28 cellular contexts compared by ENCODE assay signal in genomic region chrX:130482871-130483270, GRCh38.
A peak's percentile ranks its signal among the peaks of the same experiment; 100 is the strongest.
DNase-seq lines count a peak whose midpoint lies in the region; ATAC-seq, FAIRE-seq and TF ChIP-seq lines count a peak whose summit lies in the region.
"Had no signal": no experiment of that assay in that cellular context is flagged by ENCODE, and none has a peak within 500 bp of the region (broad histone marks: within the 10 kb centered on the region; RNA-seq: fewer than 3 reads in every experiment).

No MANE protein-coding gene starts in this region.

- no peak overlapping the region for H3K4me3 Mint-ChIP-seq in natural killer cell
- H3K4me3 Mint-ChIP-seq: CD4-positive, alpha-beta T cell; T-cell had no signal

- H3K4me3 ChIP-seq in A549 = no peak overlapping the region
- no peak overlapping the region for H3K4me3 ChIP-seq in WERI-Rb-1 (ENCODE audit: low read depth, low read length)
- H3K4me3 ChIP-seq: BLaER1 treated with 17β-estradiol and CSF1 and Interleukin-3, amounts not matched to agents 10 nM and 100 nM; SJSA1 had no signal

- no peaks in the 10 kb centered on the region for H3K36me3 ChIP-seq in WERI-Rb-1
- H3K36me3 ChIP-seq: BLaER1 treated with 17β-estradiol and CSF1 and Interleukin-3, amounts not matched to agents 10 nM and 100 nM; SJSA1 had no signal

- no peak for TF ChIP-seq RAD21 in A549 (conservative IDR thresholded peaks at IDR 0.05 in 1 of 2, IDR thresholded peaks at IDR 0.05 in 1 of 2)

- intact Hi-C loops in natural killer cell (cut with micrococcal nuclease) = no loop called here

- H3K4me1 ChIP-seq in A549 = no peaks in the 10 kb centered on the region
- H3K4me1 ChIP-seq: BLaER1 treated with 17β-estradiol and CSF1 and Interleukin-3, amounts not matched to agents 10 nM and 100 nM; SJSA1 had no signal

- no peaks in the 10 kb centered on the region for H3K9me3 ChIP-seq in A549
- no peaks in the 10 kb centered on the region for H3K9me3 ChIP-seq in WERI-Rb-1 (ENCODE audit: severe bottlenecking)
- H3K9me3 ChIP-seq: BLaER1 treated with 17β-estradiol and CSF1 and Interleukin-3, amounts not matched to agents 10 nM and 100 nM; SJSA1 had no signal

- FAIRE-seq in A549 (lab: Jason Lieb, UNC) (peak; percentile 54), GM12891 (lab: Jason Lieb, UNC) (no peak)
- FAIRE-seq: GM12892, GM19239, H1, HTR-8/SVneo had no signal

- 100% methylated on average over 1 of the region's 2 CpGs for WGBS in A549 (ENCODE audit: missing lambda C conversion rate)

- no peak overlapping the region for H3K27ac ChIP-seq in A549
- no peak overlapping the region for H3K27ac ChIP-seq in WERI-Rb-1
- H3K27ac ChIP-seq: BLaER1 treated with 17β-estradiol and CSF1 and Interleukin-3, amounts not matched to agents 10 nM and 100 nM; SJSA1 had no signal

- no peak for ATAC-seq in A549
- ATAC-seq in natural killer cell = no peak
- ATAC-seq in HG03442 (IDR thresholded peaks at IDR 0.05; ENCODE audit: unreplicated experiment) = no peak
- ATAC-seq: PC-3, Right ventricle myocardium inferior, T-cell had no signal

- DNase-seq in A549 (ENCODE audit: low read depth in 1 of 2, low spot score in 1 of 2) = no peak
- peak; percentile 92 for DNase-seq in DMS 273 treated with DMSO at 0.1 percent for 48 hours (lab: John Stamatoyannopoulos, UW)
- DNase-seq in NCI-H524 treated with DMSO at 0.1 percent for 48 hours (lab: John Stamatoyannopoulos, UW) = peak; percentile 95
- DNase-seq in WERI-Rb-1 = peak; percentile 53
- DNase-seq in natural killer cell = no peak
- DNase-seq in GM12891 (ENCODE audit: insufficient read length, low spot score) = no peak
- DNase-seq in OCI-M2 (lab: John Stamatoyannopoulos, UW; ENCODE audit: unreplicated experiment) = no peak
- DNase-seq: 8988T; CD4-positive, alpha-beta T cell; DMS79; GF-D8; HCEC 1CT; KBM-7; MV-4-11; NCI-H1105 treated with DMSO at 0.1 percent for 48 hours; NCI-H146; NCI-H2029; NCI-H2227 treated with DMSO at 0.1 percent for 48 hours; PC-3; T-cell had no signal

- peaks cover 5% of the 10 kb centered on the region for H3K27me3 ChIP-seq in WERI-Rb-1 (ENCODE audit: insufficient read depth, low read depth, severe bottlenecking)
- H3K27me3 ChIP-seq: SJSA1 had no signal

- no peak overlapping the region for H3K4me2 ChIP-seq in A549
- H3K4me2 ChIP-seq: BLaER1 treated with 17β-estradiol and CSF1 and Interleukin-3, amounts not matched to agents 10 nM and 100 nM had no signal

- no peak overlapping the region for H3K27ac Mint-ChIP-seq in natural killer cell
- H3K27ac Mint-ChIP-seq: CD4-positive, alpha-beta T cell; T-cell had no signal

- POLR2A ChIA-PET in A549 (lab: Yijun Ruan, JAX) = no interaction called here

- peaks cover 5 to 24% of the 10 kb centered on the region in 2 donors for H3K27me3 Mint-ChIP-seq in natural killer cell (ENCODE audit: low read depth in 2 of 2)

- CTCF ChIA-PET in A549 (lab: Yijun Ruan, JAX) = interaction anchor here (0.5 kb wide), 1 partner anchor 104 kb away, joined by 3 read pairs; no protein-coding TSS in a partner anchor

- TF ChIP-seq CTCF in A549 (IDR thresholded peaks at IDR 0.05) (no peak), WERI-Rb-1 (IDR thresholded peaks at IDR 0.05; ENCODE audit: low read depth, low read length) (no peak), natural killer cell (IDR thresholded peaks at IDR 0.05) (no peak)

- H3K36me3 Mint-ChIP-seq in natural killer cell = no peaks in the 10 kb centered on the region
- H3K36me3 Mint-ChIP-seq: T-cell had no signal

- no peaks in the 10 kb centered on the region for H3K9me3 Mint-ChIP-seq in natural killer cell
- H3K9me3 Mint-ChIP-seq: CD4-positive, alpha-beta T cell; T-cell had no signal

- no peaks in the 10 kb centered on the region for H3K4me1 Mint-ChIP-seq in natural killer cell
- H3K4me1 Mint-ChIP-seq: T-cell had no signal

- no peak for TF ChIP-seq POLR2A in A549 (IDR thresholded peaks at IDR 0.05; ENCODE audit: low read length)
- TF ChIP-seq POLR2A in GM12891 (IDR thresholded peaks at IDR 0.05; ENCODE audit: low read depth, low read length) = no peak

- TF ChIP-seq EP300 in A549 (IDR thresholded peaks at IDR 0.05) = no peak

TF ChIP-seq in A549, 52 proteins besides CTCF, POLR2A, EP300 and RAD21:
- TF ChIP-seq JUN (IDR thresholded peaks at IDR 0.05) (no peak), KDM1A (IDR thresholded peaks at IDR 0.05; ENCODE audit: low read depth) (no peak), SMC3 (IDR thresholded peaks at IDR 0.05) (no peak), EHF (CRISPR knock-in tag; IDR thresholded peaks at IDR 0.05) (no peak), GATA3 (IDR thresholded peaks at IDR 0.05; ENCODE audit: borderline replicate concordance) (no peak), CBX8 (IDR thresholded peaks at IDR 0.05) (no peak), REST (IDR thresholded peaks at IDR 0.05) (no peak)
- TF ChIP-seq, protein P1, sequence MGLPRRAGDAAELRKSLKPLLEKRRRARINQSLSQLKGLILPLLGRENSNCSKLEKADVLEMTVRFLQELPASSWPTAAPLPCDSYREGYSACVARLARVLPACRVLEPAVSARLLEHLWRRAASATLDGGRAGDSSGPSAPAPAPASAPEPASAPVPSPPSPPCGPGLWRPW (IDR thresholded peaks at IDR 0.05) = no peak

TF ChIP-seq in GM12891, 5 proteins besides CTCF, POLR2A, EP300 and RAD21:
- TF ChIP-seq PAX5 (IDR thresholded peaks at IDR 0.05; ENCODE audit: insufficient read depth, low read length, severe bottlenecking) (no peak), SPI1 (IDR thresholded peaks at IDR 0.05; ENCODE audit: low read depth, low read length) (no peak), POLR2AphosphoS5 (IDR thresholded peaks at IDR 0.05; ENCODE audit: low read depth, low read length) (no peak), TAF1 (IDR thresholded peaks at IDR 0.05; ENCODE audit: low read depth, low read length) (no peak), POU2F2 (IDR thresholded peaks at IDR 0.05; ENCODE audit: low read depth, low read length) (no peak)

Comparison
In these comparisons a context has a peak if more than half of its experiments do, and no peak if none do; other contexts are left out.
1. DNase-seq: peak in DMS 273 treated with DMSO at 0.1 percent for 48 hours (single experiment), NCI-H524 treated with DMSO at 0.1 percent for 48 hours (single experiment) and WERI-Rb-1 (single experiment); none in A549 (0 of 2), natural killer cell (single experiment), GM12891 (single experiment) and OCI-M2 (single experiment).